In genomic region chr22:22046370-22046769, GRCh38 we compare ENCODE assay signal across 17 cellular contexts.
DNase-seq lines count a peak whose midpoint lies in the region; ATAC-seq and TF ChIP-seq lines count a peak whose summit lies in the region.
"Had no signal": no experiment of that assay in that cellular context is flagged by ENCODE, and none has a peak within 500 bp of the region (broad histone marks: within the 10 kb centered on the region; RNA-seq: fewer than 3 reads in every experiment).

No MANE protein-coding gene starts in this region.

- POLR2A ChIA-PET in activated B cell treated with CpG ODN at 0.5 μM for 24 hours (lab: Charles Lee) = interaction anchor here (0.6 to 2.2 kb wide), 2 partner anchors 14 to 63 kb away, joined by 3 to 8 read pairs; no protein-coding TSS in a partner anchor

- H2BK5ac ChIP-seq in neuronal stem cell (ENCODE audit: low read length) = no peak overlapping the region

- no peaks in the 10 kb centered on the region for H3K27me3 Mint-ChIP-seq in activated B cell treated with CpG ODN at 0.5 μM for 24 hours

- H3K4me1 ChIP-seq in DOHH2 (ENCODE audit: control insufficient read depth, low read length) = peaks cover 79% of the 10 kb centered on the region
- H3K4me1 ChIP-seq in neuronal stem cell (ENCODE audit: control insufficient read depth in 2 of 2, insufficient read depth in 1 of 2, low read depth in 1 of 2, low read length in 2 of 2) = peaks cover 0 to 7% of the 10 kb centered on the region in 2 donors

- H3K9me2 ChIP-seq in DOHH2 (replicated peaks; ENCODE audit: control insufficient read depth, low read length) = no peaks in the 10 kb centered on the region

- H4K8ac ChIP-seq in neuronal stem cell (ENCODE audit: low read depth, low read length) = no peak overlapping the region

- H3K27ac ChIP-seq in DOHH2 (ENCODE audit: low read depth, low read length) (peak overlapping the region; percentile 87), neuronal stem cell (replicated peaks; ENCODE audit: low read length) (no peak overlapping the region)
- H3K27ac ChIP-seq: GM23248 had no signal

- no peaks in the 10 kb centered on the region for H3K36me3 Mint-ChIP-seq in activated B cell treated with CpG ODN at 0.5 μM for 24 hours (ENCODE audit: low read depth)
- H3K36me3 Mint-ChIP-seq: CD4-positive, alpha-beta memory T cell had no signal

- peak overlapping the region; percentile 81 for H3K4me2 ChIP-seq in DOHH2 (ENCODE audit: low read length)
- no peak overlapping the region for H3K4me2 ChIP-seq in neuronal stem cell (ENCODE audit: insufficient read depth, low read length, poor library complexity, severe bottlenecking)

- no peak overlapping the region for H2AFZ ChIP-seq in neuronal stem cell (ENCODE audit: low read length)
- H2AFZ ChIP-seq: GM23248 had no signal

- no CpG with 5 or more reads among the region's 3 CpGs for WGBS in neuronal stem cell (ENCODE audit: extremely low coverage in 2 of 2, insufficient read length in 2 of 2, insufficient replicate concordance in 1 of 2), 2 donors

- no peaks in the 10 kb centered on the region for H3K9me3 ChIP-seq in DOHH2 (ENCODE audit: control insufficient read depth, insufficient read depth, low read length)
- no peaks in the 10 kb centered on the region for H3K9me3 ChIP-seq in neuronal stem cell (replicated peaks in 1 of 2; ENCODE audit: control insufficient read depth in 2 of 2, insufficient read depth in 1 of 2, low read depth in 1 of 2, low read length in 2 of 2)

- peaks cover 31% of the 10 kb centered on the region for H3F3A ChIP-seq in DOHH2 (ENCODE audit: control insufficient read depth, insufficient read depth)

- H4K91ac ChIP-seq in neuronal stem cell (ENCODE audit: low read depth, low read length, poor library complexity) = no peak overlapping the region

- peaks cover 47% of the 10 kb centered on the region for H3K79me2 ChIP-seq in DOHH2 (ENCODE audit: control insufficient read depth, low read length)

- H3K27me3 ChIP-seq in DOHH2 (ENCODE audit: control insufficient read depth, low read length) (no peaks in the 10 kb centered on the region), neuronal stem cell (ENCODE audit: control insufficient read depth in 3 of 3, insufficient read depth in 3 of 3, low read depth in 1 of 3, low read length in 3 of 3) (peaks cover 0 to 19% (median 5%) of the 10 kb centered on the region in 3 experiments)

- peaks cover 51% of the 10 kb centered on the region for H3K4me1 Mint-ChIP-seq in activated B cell treated with CpG ODN at 0.5 μM for 24 hours
- H3K4me1 Mint-ChIP-seq: CD4-positive, alpha-beta memory T cell; H9 had no signal

- H3K9ac ChIP-seq in neuronal stem cell (ENCODE audit: low read depth, low read length, poor library complexity) = no peak overlapping the region
- H3K9ac ChIP-seq: GM23248 had no signal

- H3K9me3 Mint-ChIP-seq in activated B cell treated with CpG ODN at 0.5 μM for 24 hours = no peaks in the 10 kb centered on the region
- H3K9me3 Mint-ChIP-seq: CD4-positive, alpha-beta memory T cell; H9; HFFc6 had no signal

- no peak overlapping the region for H3K14ac ChIP-seq in neuronal stem cell (ENCODE audit: low read length)

- H4K20me1 ChIP-seq in DOHH2 (ENCODE audit: control insufficient read depth, insufficient read depth, low read depth, low read length) = no peaks in the 10 kb centered on the region

- H3K36me3 ChIP-seq in DOHH2 (ENCODE audit: control insufficient read depth, low read length) (peaks cover 17% of the 10 kb centered on the region), neuronal stem cell (replicated peaks in 1 of 2; ENCODE audit: control insufficient read depth in 2 of 2, insufficient read depth in 2 of 2, low read length in 2 of 2) (no peaks in the 10 kb centered on the region)

- no peak overlapping the region for H3K4ac ChIP-seq in neuronal stem cell (ENCODE audit: low read length)

- H2BK15ac ChIP-seq in neuronal stem cell (ENCODE audit: low read length) = no peak overlapping the region

- CTCF ChIA-PET in activated B cell treated with CpG ODN at 0.5 μM for 24 hours (lab: Charles Lee) = interaction anchor here (0.8 to 5.3 kb wide), 2 partner anchors 16 to 111 kb away, joined by 3 to 38 read pairs; no protein-coding TSS in a partner anchor

- no peak overlapping the region for H2BK120ac ChIP-seq in neuronal stem cell (ENCODE audit: low read depth, low read length)

- TF ChIP-seq RAD21 in Ishikawa (IDR thresholded peaks at IDR 0.05; ENCODE audit: low read depth) = no peak

- no peak overlapping the region for H2BK12ac ChIP-seq in neuronal stem cell (ENCODE audit: low read length)

- peak overlapping the region; percentile 32 for H3K23ac ChIP-seq in neuronal stem cell (ENCODE audit: low read depth, low read length, poor library complexity)

- intact Hi-C loops in activated B cell treated with CpG ODN at 0.5 μM for 24 hours (cut with micrococcal nuclease) = no loop called here

- peak overlapping the region; percentile 80 for H3K27ac Mint-ChIP-seq in activated B cell treated with CpG ODN at 0.5 μM for 24 hours
- H3K27ac Mint-ChIP-seq: CD4-positive, alpha-beta memory T cell; H9; HFFc6 had no signal

- DNase-seq in activated B cell treated with CpG ODN at 0.5 μM for 24 hours (no peak), neuronal stem cell (ENCODE audit: low spot score) (no peak), NCI-H510A treated with DMSO at 0.1 percent for 48 hours (lab: John Stamatoyannopoulos, UW) (no peak), amygdala (lab: John Stamatoyannopoulos, UW) (no peak)
- DNase-seq in activated CD4-positive, alpha-beta T cell treated with anti-CD3 and anti-CD28 coated beads, Interleukin-2, amount 50 U/mL, for 4 hours = no peak
- DNase-seq: CD4-positive, alpha-beta memory T cell; DND-41; GM23248; H9; HFFc6; KG1; NCI-H1105 treated with DMSO at 0.1 percent for 48 hours; NCI-H2029 treated with DMSO at 0.1 percent for 48 hours; NCI-H226; Right ventricle myocardium superior had no signal

- H3K79me1 ChIP-seq in neuronal stem cell (ENCODE audit: low read depth, low read length) = no peaks in the 10 kb centered on the region

- TF ChIP-seq CTCF in DOHH2 (IDR thresholded peaks at IDR 0.05; ENCODE audit: low read depth, low read length, poor library complexity, severe bottlenecking) (peak; percentile 54), activated B cell treated with CpG ODN at 0.5 μM for 24 hours (IDR thresholded peaks at IDR 0.05) (no peak)

- H3K18ac ChIP-seq in neuronal stem cell (ENCODE audit: low read length) = no peak overlapping the region

- H3K4me3 ChIP-seq in DOHH2 (ENCODE audit: low read length) = peak overlapping the region; percentile 87
- H3K4me3 ChIP-seq in neuronal stem cell (ENCODE audit: low read length in 2 of 2) = no peak overlapping the region
- H3K4me3 ChIP-seq: GM23248 had no signal

- ATAC-seq in activated B cell treated with CpG ODN at 0.5 μM for 24 hours (ENCODE audit: low read depth) = peak; percentile 49

- H3K4me3 Mint-ChIP-seq in activated B cell treated with CpG ODN at 0.5 μM for 24 hours = peak overlapping the region; percentile 67
- H3K4me3 Mint-ChIP-seq: CD4-positive, alpha-beta memory T cell; H9; HFFc6 had no signal

- TF ChIP-seq EP300 in Ishikawa (IDR thresholded peaks at IDR 0.05; ENCODE audit: borderline replicate concordance) = no peak

- H2AK5ac ChIP-seq in neuronal stem cell (ENCODE audit: low read depth, low read length) = no peak overlapping the region

TF ChIP-seq in Ishikawa, 13 proteins besides CTCF, POLR2A, EP300 and RAD21:
- TF ChIP-seq EGR1 (IDR thresholded peaks at IDR 0.05) = no peak
- TF ChIP-seq, protein P1, sequence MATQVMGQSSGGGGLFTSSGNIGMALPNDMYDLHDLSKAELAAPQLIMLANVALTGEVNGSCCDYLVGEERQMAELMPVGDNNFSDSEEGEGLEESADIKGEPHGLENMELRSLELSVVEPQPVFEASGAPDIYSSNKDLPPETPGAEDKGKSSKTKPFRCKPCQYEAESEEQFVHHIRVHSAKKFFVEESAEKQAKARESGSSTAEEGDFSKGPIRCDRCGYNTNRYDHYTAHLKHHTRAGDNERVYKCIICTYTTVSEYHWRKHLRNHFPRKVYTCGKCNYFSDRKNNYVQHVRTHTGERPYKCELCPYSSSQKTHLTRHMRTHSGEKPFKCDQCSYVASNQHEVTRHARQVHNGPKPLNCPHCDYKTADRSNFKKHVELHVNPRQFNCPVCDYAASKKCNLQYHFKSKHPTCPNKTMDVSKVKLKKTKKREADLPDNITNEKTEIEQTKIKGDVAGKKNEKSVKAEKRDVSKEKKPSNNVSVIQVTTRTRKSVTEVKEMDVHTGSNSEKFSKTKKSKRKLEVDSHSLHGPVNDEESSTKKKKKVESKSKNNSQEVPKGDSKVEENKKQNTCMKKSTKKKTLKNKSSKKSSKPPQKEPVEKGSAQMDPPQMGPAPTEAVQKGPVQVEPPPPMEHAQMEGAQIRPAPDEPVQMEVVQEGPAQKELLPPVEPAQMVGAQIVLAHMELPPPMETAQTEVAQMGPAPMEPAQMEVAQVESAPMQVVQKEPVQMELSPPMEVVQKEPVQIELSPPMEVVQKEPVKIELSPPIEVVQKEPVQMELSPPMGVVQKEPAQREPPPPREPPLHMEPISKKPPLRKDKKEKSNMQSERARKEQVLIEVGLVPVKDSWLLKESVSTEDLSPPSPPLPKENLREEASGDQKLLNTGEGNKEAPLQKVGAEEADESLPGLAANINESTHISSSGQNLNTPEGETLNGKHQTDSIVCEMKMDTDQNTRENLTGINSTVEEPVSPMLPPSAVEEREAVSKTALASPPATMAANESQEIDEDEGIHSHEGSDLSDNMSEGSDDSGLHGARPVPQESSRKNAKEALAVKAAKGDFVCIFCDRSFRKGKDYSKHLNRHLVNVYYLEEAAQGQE (IDR thresholded peaks at IDR 0.05; ENCODE audit: low read depth) = peak; percentile 30; the same call in 1 of the 2 replicates
